1 cellular context compared by ENCODE assay signal in genomic region chr9:36765468-36766341, GRCh38.
TF ChIP-seq lines count a peak whose summit lies in the region.

No MANE protein-coding gene starts in this region.

TF ChIP-seq in IMR-90, 13 proteins besides CTCF, POLR2A, EP300 and RAD21 (continued from another document):
- TF ChIP-seq BHLHE40 (IDR thresholded peaks at IDR 0.05; ENCODE audit: low read depth, low read length) (no peak), RFX5 (IDR thresholded peaks at IDR 0.05; ENCODE audit: low read depth, low read length) (no peak), NFE2L2 (IDR thresholded peaks at IDR 0.05; ENCODE audit: low read depth, low read length) (no peak), MAFK (IDR thresholded peaks at IDR 0.05; ENCODE audit: low read depth, low read length) (no peak)
